8 cellular contexts compared by ENCODE assay signal in the genomic region with DNA sequence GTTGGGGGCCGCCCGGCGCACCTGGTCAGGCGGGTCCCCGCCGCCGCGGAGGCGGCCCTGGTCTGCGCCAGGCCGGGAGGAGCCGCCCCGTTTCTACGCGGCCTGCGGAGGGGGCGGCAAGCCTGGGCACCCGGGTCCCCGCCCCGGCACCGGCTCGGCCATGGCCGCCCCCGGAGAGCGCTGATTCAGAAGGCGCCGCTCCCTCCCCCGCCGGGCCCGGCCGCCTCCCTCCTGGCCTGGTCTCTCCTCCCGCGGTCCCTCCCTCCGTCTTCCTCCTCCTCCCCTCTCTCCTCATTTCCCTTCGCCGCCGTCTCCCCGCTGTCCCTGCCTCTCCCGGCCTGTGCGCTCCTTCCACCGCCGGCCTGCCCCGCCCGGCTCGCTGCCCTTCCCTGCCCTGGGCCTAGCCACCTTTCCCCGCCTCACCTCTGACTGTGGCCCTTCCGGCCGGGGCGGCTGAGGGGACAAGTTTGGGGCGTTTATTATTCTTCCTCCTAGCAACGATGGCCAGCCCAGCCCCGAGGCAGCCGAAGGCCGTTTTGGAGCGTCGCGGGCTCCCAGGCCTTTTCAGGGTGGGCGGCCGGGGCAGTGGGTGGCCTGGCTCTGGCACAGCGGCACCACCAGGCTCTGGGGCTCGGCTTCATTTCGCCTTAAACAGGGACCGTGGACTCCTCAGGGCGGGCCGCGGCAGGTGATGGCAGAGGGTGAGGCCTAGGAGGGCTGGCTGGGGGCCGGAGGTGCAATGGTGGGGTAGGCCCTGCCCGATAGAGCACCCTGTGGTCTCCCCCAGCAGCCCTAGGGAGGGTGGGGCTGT. TPM values are rescaled to one million over a fixed set of nuclear protein-coding genes. Genes with fewer than 3 reads are reported as not detected.
A peak's percentile ranks its signal among the peaks of the same experiment; 100 is the strongest.
DNase-seq lines count a peak whose midpoint lies in the region; ATAC-seq, FAIRE-seq and TF ChIP-seq lines count a peak whose summit lies in the region.

No MANE protein-coding gene starts in this region.

- ATAC-seq in HG02885 (IDR thresholded peaks at IDR 0.05; ENCODE audit: poor library complexity, unreplicated experiment) (peak; percentile 33), HepG2 (peak; percentile 28), HG03039 (IDR thresholded peaks at IDR 0.05; ENCODE audit: unreplicated experiment) (no peak), HG03460 (IDR thresholded peaks at IDR 0.05; ENCODE audit: unreplicated experiment) (no peak)

- POLR2A ChIA-PET in HepG2 (lab: Yijun Ruan, JAX) = no interaction called here

- H3K79me2 ChIP-seq in HepG2 (ENCODE audit: insufficient read depth, low read length) = peaks cover 38% of the 10 kb centered on the region

- peak overlapping the region; percentile 76 for H3K4me2 ChIP-seq in HepG2 (ENCODE audit: low read depth, low read length)

- in situ Hi-C loops in HepG2 (cut with HindIII; ENCODE audit: extremely low pct_ligation_motif_present, low pct_unique_long_range_greater_than_20kb) = loop anchor here (5.0 kb wide), 2 partner anchors 39 to 99 kb away; no protein-coding TSS in a partner anchor

- H3K27ac ChIP-seq in coronary artery (peak overlapping the region; percentile 66 to 92), HepG2 (ENCODE audit: extremely low read length, insufficient read depth, low read length) (peak overlapping the region; percentile 44)

- 1% methylated on average over 35 of the region's 68 CpGs for WGBS in HepG2 (ENCODE audit: low lambda C conversion rate)

- CTCF ChIA-PET in HepG2 (lab: Yijun Ruan, JAX; ENCODE audit: low intra/inter-chr PET ratio, low total read pairs) = no interaction called here

- H3K27me3 ChIP-seq in HepG2 (ENCODE audit: control insufficient read depth in 1 of 2, insufficient read depth in 2 of 2, low read length in 2 of 2) = no peaks in the 10 kb centered on the region; a peak in 1 of 5 replicates

- peaks cover 25% of the 10 kb centered on the region for H3K4me1 ChIP-seq in HepG2 (ENCODE audit: insufficient read depth, low read length)

- no peak for TF ChIP-seq RAD21 in HepG2 (CRISPR knock-in tag; IDR thresholded peaks at IDR 0.05)

- no peak for FAIRE-seq in HepG2 (lab: Jason Lieb, UNC)

- H3K4me3 ChIP-seq in coronary artery (peak overlapping the region; percentile 97), HepG2 (replicated peaks in 1 of 3; ENCODE audit: insufficient read depth in 1 of 3, low read depth in 2 of 3, low read length in 3 of 3) (peak overlapping the region; percentile 78 to 91 (median 84))

- intact Hi-C loops in HepG2 (cut with micrococcal nuclease; ENCODE audit: unreplicated experiment) = loop anchor here (2.0 kb wide), 2 partner anchors 39 to 97 kb away; no protein-coding TSS in a partner anchor

- peaks cover 2 to 10% of the 10 kb centered on the region in 2 experiments; a peak in 4 of 5 replicates for H3K36me3 ChIP-seq in HepG2 (replicated peaks in 1 of 2; ENCODE audit: control insufficient read depth in 1 of 2, insufficient read depth in 2 of 2, low read length in 2 of 2)

- TF ChIP-seq EP300 in HepG2 (IDR thresholded peaks at IDR 0.05; ENCODE audit: low read depth in 2 of 2, low read length in 2 of 2) (no peak), HepG2 (CRISPR knock-in tag; IDR thresholded peaks at IDR 0.05; ENCODE audit: borderline replicate concordance) (no peak)

- H4K20me1 ChIP-seq in HepG2 (ENCODE audit: insufficient read depth, low read length) = peaks cover 5% of the 10 kb centered on the region

- peak overlapping the region; percentile 80 for H3K9ac ChIP-seq in HepG2 (ENCODE audit: insufficient read depth, low read depth, low read length)

- BruUV-seq in HepG2 (replicated peaks; lab: Mats Ljungman, UMichigan) = no TSS peak

- no peaks in the 10 kb centered on the region for H3K9me3 ChIP-seq in HepG2 (ENCODE audit: low read length)

- DNase-seq in AG20443 (ENCODE audit: low spot score) (peak; percentile 93), T-helper 9 cell (peak; percentile 15), coronary artery (ENCODE audit: low spot score) (peak; percentile 84), HepG2 (ENCODE audit: low spot score) (no peak)
- DNase-seq in stimulated activated CD4-positive, alpha-beta T cell treated with anti-CD3 and anti-CD28 coated beads, Interleukin-4, amount 100 ng/mL, for 4 hours = peak; percentile 40 to 52

- TF ChIP-seq CTCF in coronary artery (IDR thresholded peaks at IDR 0.05) (no peak), HepG2 (CRISPR knock-in tag; IDR thresholded peaks at IDR 0.05) (0 out of 2 replicates have a peak, but pooled peaks have one; percentile 9)

- no peak for TF ChIP-seq POLR2A in HepG2 (IDR thresholded peaks at IDR 0.05; ENCODE audit: insufficient read depth in 1 of 2, low read depth in 2 of 2, low read length in 2 of 2)

- no peak overlapping the region for H2AFZ ChIP-seq in HepG2 (ENCODE audit: low read length)

TF ChIP-seq in HepG2, 621 proteins besides CTCF, POLR2A, EP300 and RAD21 (continues in another document):
- TF ChIP-seq, protein P1, sequence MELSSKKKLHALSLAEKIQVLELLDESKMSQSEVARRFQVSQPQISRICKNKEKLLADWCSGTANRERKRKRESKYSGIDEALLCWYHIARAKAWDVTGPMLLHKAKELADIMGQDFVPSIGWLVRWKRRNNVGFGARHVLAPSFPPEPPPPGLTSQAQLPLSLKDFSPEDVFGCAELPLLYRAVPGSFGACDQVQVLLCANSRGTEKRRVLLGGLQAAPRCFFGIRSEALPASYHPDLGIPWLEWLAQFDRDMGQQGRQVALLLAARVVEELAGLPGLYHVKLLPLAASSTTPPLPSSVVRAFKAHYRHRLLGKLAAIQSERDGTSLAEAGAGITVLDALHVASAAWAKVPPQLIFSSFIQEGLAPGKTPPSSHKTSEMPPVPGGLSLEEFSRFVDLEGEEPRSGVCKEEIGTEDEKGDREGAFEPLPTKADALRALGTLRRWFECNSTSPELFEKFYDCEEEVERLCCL (CRISPR knock-in tag; IDR thresholded peaks at IDR 0.05; ENCODE audit: borderline replicate concordance) = no peak
- TF ChIP-seq MTA1 (CRISPR knock-in tag; IDR thresholded peaks at IDR 0.05; ENCODE audit: borderline replicate concordance) (no peak; the same call in 1 of the 2 replicates), NFYB (CRISPR knock-in tag; IDR thresholded peaks at IDR 0.05) (no peak), HIVEP1 (CRISPR knock-in tag; IDR thresholded peaks at IDR 0.05) (peak; percentile 58; the same call in 1 of the 2 replicates), PRMT3 (CRISPR knock-in tag; IDR thresholded peaks at IDR 0.05; ENCODE audit: borderline replicate concordance, low read depth) (no peak), SRSF1 (optimal IDR thresholded peaks at IDR 0.05; ENCODE audit: low read depth, low read length) (peak; percentile 61)

RNA-seq across cellular contexts. Expression of gene CEP170B, which starts 0.8 kb away (rescaled TPM):
- total RNA-seq in HepG2 (2016; rRNA removed; fragmentation: Illumina TruSeq; extraction: Trizol) = 4.4 and 8.8 TPM in 2 replicates
- 1.9 and 3.8 TPM in 2 replicates for total RNA-seq in HepG2 (2016; cell fraction: cytosol; rRNA removed; fragmentation: Illumina TruSeq; extraction: Trizol; ENCODE audit: low read depth)
- 3.5 and 8.9 TPM in 2 replicates for total RNA-seq in HepG2 (2016; cell fraction: insoluble cytoplasmic fraction; rRNA removed; fragmentation: Illumina TruSeq; extraction: Trizol)
- total RNA-seq in HepG2 (2016; cell fraction: membrane; rRNA removed; fragmentation: Illumina TruSeq; extraction: Trizol) = 2.8 and 3.2 TPM in 2 replicates
- total RNA-seq in HepG2 (2016; cell fraction: nucleus; rRNA removed; fragmentation: Illumina TruSeq; extraction: Trizol) = 7.2 and 8.8 TPM in 2 replicates
- 4.3 and 6.2 TPM in 2 replicates for polyA plus RNA-seq in HepG2 (2011; rRNA removed)
- 3.5 and 4.9 TPM in 2 replicates for polyA plus RNA-seq in HepG2 (2011; cell fraction: cytosol; rRNA removed)
- 25.2 and 37.7 TPM in 2 replicates for polyA plus RNA-seq in HepG2 (2011; cell fraction: nucleus; rRNA removed)
- 7.4 and 10.5 TPM in 2 replicates for polyA plus RNA-seq in HepG2 (2012)
- 0.50 and 0.58 TPM in 2 replicates for polyA plus RNA-seq in HepG2 (2016; cell fraction: cytosol; fragmentation: Illumina TruSeq; extraction: Trizol; ENCODE audit: low read depth)
- polyA plus RNA-seq in HepG2 (2016; cell fraction: insoluble cytoplasmic fraction; fragmentation: Illumina TruSeq; extraction: Trizol; ENCODE audit: low read depth) = 4.9 and 7.1 TPM in 2 replicates
- polyA plus RNA-seq in HepG2 (2016; cell fraction: membrane; fragmentation: Illumina TruSeq; extraction: Trizol; ENCODE audit: low read depth) = 1.8 and 2.2 TPM in 2 replicates
- 43.8 and 50.2 TPM in 2 replicates for polyA plus RNA-seq in HepG2 (2016; cell fraction: nucleus; fragmentation: Illumina TruSeq; extraction: Trizol; ENCODE audit: insufficient read depth, low read depth)
- polyA minus RNA-seq in HepG2 (2011; rRNA and poly(A)+ RNA removed; ENCODE audit: low replicate concordance) = 6.4 and 7.9 TPM in 2 replicates
- 4.6 and 7.0 TPM in 2 replicates for polyA minus RNA-seq in HepG2 (2011; cell fraction: cytosol; rRNA and poly(A)+ RNA removed)
- 4.1 and 5.7 TPM in 2 replicates for polyA minus RNA-seq in HepG2 (2011; cell fraction: nucleus; rRNA and poly(A)+ RNA removed)

RNA-seq across cellular contexts. Expression of gene PLD4, which starts 58.8 kb away (rescaled TPM):
- total RNA-seq in HepG2 (2016; rRNA removed; fragmentation: Illumina TruSeq; extraction: Trizol) = not detected in 2 replicates
- total RNA-seq in HepG2 (2016; cell fraction: cytosol; rRNA removed; fragmentation: Illumina TruSeq; extraction: Trizol; ENCODE audit: low read depth) = not detected in 2 replicates
- not detected in 2 replicates for total RNA-seq in HepG2 (2016; cell fraction: insoluble cytoplasmic fraction; rRNA removed; fragmentation: Illumina TruSeq; extraction: Trizol)
- not detected in 2 replicates for total RNA-seq in HepG2 (2016; cell fraction: membrane; rRNA removed; fragmentation: Illumina TruSeq; extraction: Trizol)
- not detected in 2 replicates for total RNA-seq in HepG2 (2016; cell fraction: nucleus; rRNA removed; fragmentation: Illumina TruSeq; extraction: Trizol)
- not detected in 2 replicates for polyA plus RNA-seq in HepG2 (2011; rRNA removed)
- not detected in 2 replicates for polyA plus RNA-seq in HepG2 (2011; cell fraction: cytosol; rRNA removed)
- polyA plus RNA-seq in HepG2 (2011; cell fraction: nucleus; rRNA removed) = not detected in 2 replicates
- not detected in 2 replicates for polyA plus RNA-seq in HepG2 (2012)
- polyA plus RNA-seq in HepG2 (2016; cell fraction: cytosol; fragmentation: Illumina TruSeq; extraction: Trizol; ENCODE audit: low read depth) = not detected in 2 replicates
- polyA plus RNA-seq in HepG2 (2016; cell fraction: insoluble cytoplasmic fraction; fragmentation: Illumina TruSeq; extraction: Trizol; ENCODE audit: low read depth) = not detected in 2 replicates
- not detected in 2 replicates for polyA plus RNA-seq in HepG2 (2016; cell fraction: membrane; fragmentation: Illumina TruSeq; extraction: Trizol; ENCODE audit: low read depth)
- not detected in 2 replicates for polyA plus RNA-seq in HepG2 (2016; cell fraction: nucleus; fragmentation: Illumina TruSeq; extraction: Trizol; ENCODE audit: insufficient read depth, low read depth)
- polyA minus RNA-seq in HepG2 (2011; rRNA and poly(A)+ RNA removed; ENCODE audit: low replicate concordance) = 0.02 TPM in 1 of 2 replicates, not detected in the other
- not detected in 2 replicates for polyA minus RNA-seq in HepG2 (2011; cell fraction: cytosol; rRNA and poly(A)+ RNA removed)
- not detected in 2 replicates for polyA minus RNA-seq in HepG2 (2011; cell fraction: nucleus; rRNA and poly(A)+ RNA removed)

Comparison
In these comparisons a context has a peak if more than half of its experiments do, and no peak if none do; other contexts are left out.
1. ATAC-seq: peak in HG02885 (single experiment) and HepG2 (single experiment); none in HG03039 (single experiment) and HG03460 (single experiment).